Comparison of ENCODE assay signal across 13 cellular contexts in genomic region chr1:46595127-46595526, GRCh38. TPM values are rescaled to one million over a fixed set of nuclear protein-coding genes. Genes with fewer than 3 reads are reported as not detected.
DNase-seq lines count a peak whose midpoint lies in the region; ATAC-seq and TF ChIP-seq lines count a peak whose summit lies in the region.
"Had no signal": no experiment of that assay in that cellular context is flagged by ENCODE, and none has a peak within 500 bp of the region (broad histone marks: within the 10 kb centered on the region; RNA-seq: fewer than 3 reads in every experiment).

No MANE protein-coding gene starts in this region.

- no peak for TF ChIP-seq POLR2A in transverse colon (IDR thresholded peaks at IDR 0.05)

- TF ChIP-seq EP300 in transverse colon (IDR thresholded peaks at IDR 0.05; ENCODE audit: low read depth): no peak

- H3K4me3 ChIP-seq in transverse colon: no peak overlapping the region
- H3K4me3 ChIP-seq: coronary artery, thoracic aorta had no signal

- intact Hi-C loops in activated naive CD4-positive, alpha-beta T cell treated with anti-CD3 and anti-CD28 coated beads for 36 hours (cut with micrococcal nuclease): no loop called here
- intact Hi-C loops in activated T-helper 1 cell treated with anti-CD3 and anti-CD28 coated beads, Interleukin-12 subunit alpha, Interleukin-12 subunit beta, Interleukin-2, Interleukin-4 antibody, amounts not matched to agents 30 ng/mL and 10 ng/mL and 1 ng/mL, durations not matched to agents 14 hours and 24 hours and 36 hours (cut with micrococcal nuclease): loop anchor here (1.0 kb wide), 1 partner anchor 14 kb away; no protein-coding TSS in a partner anchor
- intact Hi-C loops in left colon (cut with DNase I, micrococcal nuclease): no loop called here
- intact Hi-C loops in transverse colon (cut with DNase I; ENCODE audit: low total_unique reads): no loop called here

- DNase-seq in activated naive CD4-positive, alpha-beta T cell treated with anti-CD3 and anti-CD28 coated beads for 36 hours: peak; percentile 39
- no peak for DNase-seq in activated naive CD4-positive, alpha-beta T cell treated with anti-CD3 and anti-CD28 coated beads, Interleukin-2, amount 50 U/mL, for 16 hours
- no peak for DNase-seq in activated T-helper 1 cell treated with anti-CD3 and anti-CD28 coated beads, Interleukin-12 subunit alpha, Interleukin-12 subunit beta, Interleukin-2, Interleukin-4 antibody, amounts not matched to agents 30 ng/mL and 10 ng/mL and 1 ng/mL, durations not matched to agents 14 hours and 24 hours and 36 hours (ENCODE audit: low spot score)
- DNase-seq in left colon (peak; percentile 51 to 56), transverse colon (peak; percentile 57), NCI-H2029 (lab: John Stamatoyannopoulos, UW) (no peak)
- DNase-seq: ACHN, NCI-H748 treated with DMSO at 0.1 percent for 48 hours had no signal

- 65 to 72% methylated on average over 3 of the region's 3 CpGs for WGBS in transverse colon (ENCODE audit: low coverage in 1 of 2), 2 donors

- ATAC-seq in left colon (no peak), GM18511 (IDR thresholded peaks at IDR 0.05; ENCODE audit: unreplicated experiment) (no peak), GM19467 (IDR thresholded peaks at IDR 0.05; ENCODE audit: unreplicated experiment) (no peak)

- H3K27ac Mint-ChIP-seq in activated naive CD4-positive, alpha-beta T cell treated with anti-CD3 and anti-CD28 coated beads for 36 hours: no peak overlapping the region
- peak overlapping the region; percentile 36 for H3K27ac Mint-ChIP-seq in activated T-helper 1 cell treated with anti-CD3 and anti-CD28 coated beads, Interleukin-12 subunit alpha, Interleukin-12 subunit beta, Interleukin-2, Interleukin-4 antibody, amounts not matched to agents 30 ng/mL and 10 ng/mL and 1 ng/mL, durations not matched to agents 14 hours and 24 hours and 36 hours

- H3K4me3 Mint-ChIP-seq in activated naive CD4-positive, alpha-beta T cell treated with anti-CD3 and anti-CD28 coated beads for 36 hours: no peak overlapping the region
- H3K4me3 Mint-ChIP-seq in activated T-helper 1 cell treated with anti-CD3 and anti-CD28 coated beads, Interleukin-12 subunit alpha, Interleukin-12 subunit beta, Interleukin-2, Interleukin-4 antibody, amounts not matched to agents 30 ng/mL and 10 ng/mL and 1 ng/mL, durations not matched to agents 14 hours and 24 hours and 36 hours: peak overlapping the region; percentile 26

- no peaks in the 10 kb centered on the region for H3K9me3 ChIP-seq in transverse colon
- H3K9me3 ChIP-seq: thoracic aorta had no signal

- no peaks in the 10 kb centered on the region for H3K27me3 Mint-ChIP-seq in activated naive CD4-positive, alpha-beta T cell treated with anti-CD3 and anti-CD28 coated beads for 36 hours (ENCODE audit: low read depth)
- no peaks in the 10 kb centered on the region for H3K27me3 Mint-ChIP-seq in activated T-helper 1 cell treated with anti-CD3 and anti-CD28 coated beads, Interleukin-12 subunit alpha, Interleukin-12 subunit beta, Interleukin-2, Interleukin-4 antibody, amounts not matched to agents 30 ng/mL and 10 ng/mL and 1 ng/mL, durations not matched to agents 14 hours and 24 hours and 36 hours (ENCODE audit: insufficient read depth)

- H3K27ac ChIP-seq in transverse colon: peak overlapping the region; percentile 16 to 57 (median 41)

- peaks cover 0 to 26% (median 9%) of the 10 kb centered on the region in 4 donors for H3K4me1 ChIP-seq in transverse colon

- H3K36me3 Mint-ChIP-seq in activated naive CD4-positive, alpha-beta T cell treated with anti-CD3 and anti-CD28 coated beads for 36 hours (ENCODE audit: low read depth): peaks cover 21% of the 10 kb centered on the region
- peaks cover 58% of the 10 kb centered on the region for H3K36me3 Mint-ChIP-seq in activated T-helper 1 cell treated with anti-CD3 and anti-CD28 coated beads, Interleukin-12 subunit alpha, Interleukin-12 subunit beta, Interleukin-2, Interleukin-4 antibody, amounts not matched to agents 30 ng/mL and 10 ng/mL and 1 ng/mL, durations not matched to agents 14 hours and 24 hours and 36 hours (ENCODE audit: low read depth)

- no peaks in the 10 kb centered on the region for H3K27me3 ChIP-seq in transverse colon

- no peaks in the 10 kb centered on the region for H3K9me3 Mint-ChIP-seq in activated naive CD4-positive, alpha-beta T cell treated with anti-CD3 and anti-CD28 coated beads for 36 hours
- H3K9me3 Mint-ChIP-seq in activated T-helper 1 cell treated with anti-CD3 and anti-CD28 coated beads, Interleukin-12 subunit alpha, Interleukin-12 subunit beta, Interleukin-2, Interleukin-4 antibody, amounts not matched to agents 30 ng/mL and 10 ng/mL and 1 ng/mL, durations not matched to agents 14 hours and 24 hours and 36 hours: peaks cover under 1% of the 10 kb centered on the region

- no peak for TF ChIP-seq CTCF in transverse colon (IDR thresholded peaks at IDR 0.05)

- CTCF ChIA-PET in activated naive CD4-positive, alpha-beta T cell treated with anti-CD3 and anti-CD28 coated beads for 36 hours (lab: Charles Lee): no interaction called here

- peaks cover 29% of the 10 kb centered on the region for H3K4me1 Mint-ChIP-seq in activated naive CD4-positive, alpha-beta T cell treated with anti-CD3 and anti-CD28 coated beads for 36 hours (ENCODE audit: low read depth)
- H3K4me1 Mint-ChIP-seq in activated T-helper 1 cell treated with anti-CD3 and anti-CD28 coated beads, Interleukin-12 subunit alpha, Interleukin-12 subunit beta, Interleukin-2, Interleukin-4 antibody, amounts not matched to agents 30 ng/mL and 10 ng/mL and 1 ng/mL, durations not matched to agents 14 hours and 24 hours and 36 hours (ENCODE audit: low read depth): peaks cover 87% of the 10 kb centered on the region

- in situ Hi-C loops in transverse colon (cut with MboI; ENCODE audit: low pct_ligation_motif_present in 1 of 4, low pct_unique_long_range_greater_than_20kb in 1 of 4, low sequenced_read_pairs in 3 of 4): no loop called here

- H3K36me3 ChIP-seq in transverse colon: peaks cover 0 to 30% (median 4%) of the 10 kb centered on the region in 4 donors

RNA-seq across cellular contexts. Expression of gene MKNK1, which starts 8.9 kb away (rescaled TPM):
- total RNA-seq in activated naive CD4-positive, alpha-beta T cell treated with anti-CD3 and anti-CD28 coated beads for 36 hours: 10 to 100 TPM; 18.5 to 21.2 TPM
- 48.7 TPM in 2 replicates for total RNA-seq in activated T-helper 1 cell treated with anti-CD3 and anti-CD28 coated beads, Interleukin-12 subunit alpha, Interleukin-12 subunit beta, Interleukin-2, Interleukin-4 antibody, amounts not matched to agents 30 ng/mL and 10 ng/mL and 1 ng/mL, durations not matched to agents 14 hours and 24 hours and 36 hours
- 10 to 100 TPM; 46.2 to 52.4 TPM for total RNA-seq in left colon
- 10 to 100 TPM; 59.5 to 80.5 (median 62.3) TPM for total RNA-seq in transverse colon

RNA-seq across cellular contexts. Expression of gene MOB3C, which starts 21.5 kb away (rescaled TPM):
- 1 to 10 TPM; 4.8 to 5.0 TPM for total RNA-seq in activated naive CD4-positive, alpha-beta T cell treated with anti-CD3 and anti-CD28 coated beads for 36 hours
- total RNA-seq in activated T-helper 1 cell treated with anti-CD3 and anti-CD28 coated beads, Interleukin-12 subunit alpha, Interleukin-12 subunit beta, Interleukin-2, Interleukin-4 antibody, amounts not matched to agents 30 ng/mL and 10 ng/mL and 1 ng/mL, durations not matched to agents 14 hours and 24 hours and 36 hours: 16.9 and 17.0 TPM in 2 replicates
- total RNA-seq in left colon: 10 to 100 TPM; 15.6 to 18.1 TPM
- total RNA-seq in transverse colon: 10 to 100 TPM; 12.9 to 20.6 (median 14.8) TPM

RNA-seq across cellular contexts. Expression of gene KNCN, which starts 43.7 kb away (rescaled TPM):
- not detected for total RNA-seq in activated naive CD4-positive, alpha-beta T cell treated with anti-CD3 and anti-CD28 coated beads for 36 hours
- total RNA-seq in activated T-helper 1 cell treated with anti-CD3 and anti-CD28 coated beads, Interleukin-12 subunit alpha, Interleukin-12 subunit beta, Interleukin-2, Interleukin-4 antibody, amounts not matched to agents 30 ng/mL and 10 ng/mL and 1 ng/mL, durations not matched to agents 14 hours and 24 hours and 36 hours: not detected in 2 replicates
- not detected for total RNA-seq in left colon
- total RNA-seq in transverse colon: not detected
- total RNA-seq: T-helper 2 cell treated with Interferon-gamma antibody and Interleukin-4, amounts not matched to agents 100 ng/mL and 5 ng/mL, for 36 hours; thoracic aorta had no signal

Comparison
In these comparisons a context has a peak if more than half of its experiments do, and no peak if none do; other contexts are left out.
1. DNase-seq: peak in activated naive CD4-positive, alpha-beta T cell treated with anti-CD3 and anti-CD28 coated beads for 36 hours (single experiment), left colon (2 of 2) and transverse colon (single experiment); none in activated naive CD4-positive, alpha-beta T cell treated with anti-CD3 and anti-CD28 coated beads, Interleukin-2, amount 50 U/mL, for 16 hours (single experiment), activated T-helper 1 cell treated with anti-CD3 and anti-CD28 coated beads, Interleukin-12 subunit alpha, Interleukin-12 subunit beta, Interleukin-2, Interleukin-4 antibody, amounts not matched to agents 30 ng/mL and 10 ng/mL and 1 ng/mL, durations not matched to agents 14 hours and 24 hours and 36 hours (single experiment) and NCI-H2029 (single experiment).